26 cellular contexts compared by ENCODE assay signal in genomic region chr6:144621332-144621731, GRCh38.
DNase-seq lines count a peak whose midpoint lies in the region; ATAC-seq, FAIRE-seq and TF ChIP-seq lines count a peak whose summit lies in the region.
"Had no signal": no experiment of that assay in that cellular context is flagged by ENCODE, and none has a peak within 500 bp of the region (broad histone marks: within the 10 kb centered on the region; RNA-seq: fewer than 3 reads in every experiment).

No MANE protein-coding gene starts in this region.

- H3K27me3 ChIP-seq in K562 (ENCODE audit: control insufficient read depth in 2 of 2, insufficient read depth in 2 of 2, low read length in 2 of 2): no peaks in the 10 kb centered on the region
- no peaks in the 10 kb centered on the region for H3K27me3 ChIP-seq in Peyer's patch
- H3K27me3 ChIP-seq: BE2C; BLaER1 treated with 17β-estradiol and CSF1 and Interleukin-3, amounts not matched to agents 10 nM and 100 nM had no signal

- no peaks in the 10 kb centered on the region for H3K9me3 Mint-ChIP-seq in natural killer cell
- peaks cover 5% of the 10 kb centered on the region for H3K9me3 Mint-ChIP-seq in natural killer cell treated with Interleukin-12 subunit alpha and Interleukin-12 subunit beta and Interleukin-15 and Interleukin-18, amount 100 ng/mL, for 72 hours
- H3K9me3 Mint-ChIP-seq: CD4-positive, alpha-beta T cell; CD8-positive, alpha-beta memory T cell; GM23338; H9 had no signal

- DNase-seq in natural killer cell (no peak), OCI-M1 (lab: John Stamatoyannopoulos, UW) (peak; percentile 15), K562 (ENCODE audit: extremely low read depth in 1 of 4, low spot score in 3 of 4) (no peak), Peyer's patch (no peak)
- DNase-seq in natural killer cell treated with Interleukin-12 subunit alpha and Interleukin-12 subunit beta and Interleukin-15 and Interleukin-18, amount 100 ng/mL, for 72 hours (ENCODE audit: low spot score): no peak
- no peak for DNase-seq in activated CD8-positive, alpha-beta memory T cell treated with anti-CD3 and anti-CD28 coated beads for 24 hours
- DNase-seq: 8988T; ACHN; AML-193; BE2C; Calu3; CD4-positive, alpha-beta T cell; CD8-positive, alpha-beta memory T cell; COR-L47; DMS53; DMS79 treated with DMSO at 0.1 percent for 48 hours; GF-D8; H9 had no signal

- H3K4me1 Mint-ChIP-seq in natural killer cell: peaks cover 74 to 81% of the 10 kb centered on the region in 2 donors
- H3K4me1 Mint-ChIP-seq in natural killer cell treated with Interleukin-12 subunit alpha and Interleukin-12 subunit beta and Interleukin-15 and Interleukin-18, amount 100 ng/mL, for 72 hours (ENCODE audit: low read depth in 2 of 2): peaks cover 43 to 51% of the 10 kb centered on the region in 2 donors

- no peaks in the 10 kb centered on the region for H3K9me1 ChIP-seq in K562 (ENCODE audit: control insufficient read depth, insufficient read depth, low read length)

- no peak for FAIRE-seq in K562 (lab: Jason Lieb, UNC)
- FAIRE-seq: A549, GM12891, GM18507 had no signal

- H3K36me3 ChIP-seq in K562 (ENCODE audit: control insufficient read depth, insufficient read depth, low read length) (no peaks in the 10 kb centered on the region), Peyer's patch (no peaks in the 10 kb centered on the region)
- H3K36me3 ChIP-seq: BE2C had no signal

- CTCF ChIA-PET in K562 (lab: Yijun Ruan, JAX; ENCODE audit: low intra/inter-chr PET ratio): no interaction called here

- no peak for ATAC-seq in natural killer cell
- ATAC-seq in natural killer cell treated with Interleukin-12 subunit alpha and Interleukin-12 subunit beta and Interleukin-15 and Interleukin-18, amount 100 ng/mL, for 72 hours: no peak
- ATAC-seq in K562: no peak
- no peak for ATAC-seq in GM18520 (IDR thresholded peaks at IDR 0.05; ENCODE audit: unreplicated experiment)
- ATAC-seq: A549, GM23338, HCT116 had no signal

- in situ Hi-C loops in K562 (cut with MboI): no loop called here

- H3K4me2 ChIP-seq in K562 (ENCODE audit: insufficient read depth, low read length): no peak overlapping the region
- H3K4me2 ChIP-seq: A549; BLaER1 treated with 17β-estradiol and CSF1 and Interleukin-3, amounts not matched to agents 10 nM and 100 nM; GM23338 had no signal

- TF ChIP-seq POLR2A in K562 (conservative IDR thresholded peaks at IDR 0.05): no peak
- no peak for TF ChIP-seq POLR2A in Peyer's patch (IDR thresholded peaks at IDR 0.05)

- TF ChIP-seq CTCF in natural killer cell (IDR thresholded peaks at IDR 0.05) (no peak), K562 (IDR thresholded peaks at IDR 0.05 in 2 of 3, conservative IDR thresholded peaks at IDR 0.05 in 1 of 3; ENCODE audit: insufficient read depth in 2 of 3, low read depth in 1 of 3, low read length in 3 of 3) (no peak), Peyer's patch (IDR thresholded peaks at IDR 0.05) (no peak)

- POLR2A ChIA-PET in K562 (lab: Yijun Ruan, JAX): no interaction called here

- no peaks in the 10 kb centered on the region for H3K36me3 Mint-ChIP-seq in natural killer cell
- no peaks in the 10 kb centered on the region for H3K36me3 Mint-ChIP-seq in natural killer cell treated with Interleukin-12 subunit alpha and Interleukin-12 subunit beta and Interleukin-15 and Interleukin-18, amount 100 ng/mL, for 72 hours

- no peak overlapping the region for H3K9ac ChIP-seq in K562 (ENCODE audit: insufficient read depth in 1 of 2, low read depth in 2 of 2, low read length in 2 of 2)
- H3K9ac ChIP-seq: BLaER1 treated with 17β-estradiol and CSF1 and Interleukin-3, amounts not matched to agents 10 nM and 100 nM had no signal

- H3K4me1 ChIP-seq in K562 (replicated peaks in 1 of 2; ENCODE audit: control insufficient read depth in 2 of 2, insufficient read depth in 2 of 2, low read length in 2 of 2): no peaks in the 10 kb centered on the region
- no peaks in the 10 kb centered on the region for H3K4me1 ChIP-seq in Peyer's patch
- H3K4me1 ChIP-seq: A549, BE2C had no signal

- H3K27ac ChIP-seq in K562 (ENCODE audit: extremely low read depth, low read depth, low read length): no peak overlapping the region
- no peak overlapping the region for H3K27ac ChIP-seq in Peyer's patch
- H3K27ac ChIP-seq: A549; BLaER1 treated with 17β-estradiol and CSF1 and Interleukin-3, amounts not matched to agents 10 nM and 100 nM had no signal

- H3K4me3 Mint-ChIP-seq in natural killer cell: no peak overlapping the region
- no peak overlapping the region for H3K4me3 Mint-ChIP-seq in natural killer cell treated with Interleukin-12 subunit alpha and Interleukin-12 subunit beta and Interleukin-15 and Interleukin-18, amount 100 ng/mL, for 72 hours
- H3K4me3 Mint-ChIP-seq: CD14-positive monocyte; CD4-positive, alpha-beta T cell; CD8-positive, alpha-beta memory T cell; GM23338; H9 had no signal

- TF ChIP-seq EP300 in K562 (IDR thresholded peaks at IDR 0.05; ENCODE audit: low read length): no peak

- no peaks in the 10 kb centered on the region for H3K9me3 ChIP-seq in K562 (replicated peaks; ENCODE audit: control insufficient read depth, insufficient read depth, low read depth, low read length)
- no peaks in the 10 kb centered on the region for H3K9me3 ChIP-seq in Peyer's patch
- H3K9me3 ChIP-seq: A549; BE2C; BLaER1 treated with 17β-estradiol and CSF1 and Interleukin-3, amounts not matched to agents 10 nM and 100 nM had no signal

- WGBS in K562 (ENCODE audit: insufficient coverage, low coverage, missing lambda C conversion rate): 12% methylated on average over 4 of the region's 4 CpGs

- H2AFZ ChIP-seq in K562 (ENCODE audit: low read depth, low read length): no peak overlapping the region
- H2AFZ ChIP-seq: GM23338 had no signal

- no peaks in the 10 kb centered on the region for H3K79me2 ChIP-seq in K562 (ENCODE audit: control insufficient read depth, insufficient read depth, low read length)

- intact Hi-C loops in natural killer cell (cut with micrococcal nuclease): no loop called here
- intact Hi-C loops in K562 (cut with micrococcal nuclease): no loop called here

- no peak for TF ChIP-seq RAD21 in K562 (CRISPR knock-in tag; conservative IDR thresholded peaks at IDR 0.05 in 1 of 2, IDR thresholded peaks at IDR 0.05 in 1 of 2)

- no peaks in the 10 kb centered on the region for H3K27me3 Mint-ChIP-seq in natural killer cell (ENCODE audit: low read depth in 2 of 2)
- H3K27me3 Mint-ChIP-seq in natural killer cell treated with Interleukin-12 subunit alpha and Interleukin-12 subunit beta and Interleukin-15 and Interleukin-18, amount 100 ng/mL, for 72 hours: no peaks in the 10 kb centered on the region
- H3K27me3 Mint-ChIP-seq: CD4-positive, alpha-beta T cell; CD8-positive, alpha-beta memory T cell had no signal

- H3K27ac Mint-ChIP-seq in natural killer cell: peak overlapping the region; percentile 72 to 79
- peak overlapping the region in 1 of 2 donors; percentile 34 for H3K27ac Mint-ChIP-seq in natural killer cell treated with Interleukin-12 subunit alpha and Interleukin-12 subunit beta and Interleukin-15 and Interleukin-18, amount 100 ng/mL, for 72 hours
- H3K27ac Mint-ChIP-seq: CD14-positive monocyte; CD4-positive, alpha-beta T cell had no signal

- BruUV-seq in K562 (replicated peaks; lab: Mats Ljungman, UMichigan): no TSS peak

- H4K20me1 ChIP-seq in K562 (replicated peaks; ENCODE audit: control insufficient read depth, insufficient read depth, low read length): no peaks in the 10 kb centered on the region

- H3K4me3 ChIP-seq in K562: no peak overlapping the region
- H3K4me3 ChIP-seq in Peyer's patch: no peak overlapping the region
- H3K4me3 ChIP-seq: A549; BLaER1 treated with 17β-estradiol and CSF1 and Interleukin-3, amounts not matched to agents 10 nM and 100 nM; GM23338 had no signal

TF ChIP-seq in K562, 482 proteins besides CTCF, POLR2A, EP300 and RAD21:
- TF ChIP-seq ZBTB34 (CRISPR knock-in tag; IDR thresholded peaks at IDR 0.05): no peak
- peak; percentile 48; the same call in 1 of the 2 replicates for TF ChIP-seq ATF3 (IDR thresholded peaks at IDR 0.05)
- no peak for TF ChIP-seq ATF3 (CRISPR knock-in tag; conservative IDR thresholded peaks at IDR 0.05)
- no peak for TF ChIP-seq ARID1B (IDR thresholded peaks at IDR 0.05)
- no peak for TF ChIP-seq PKNOX1 (IDR thresholded peaks at IDR 0.05)
- TF ChIP-seq STAT5B (CRISPR knock-in tag; IDR thresholded peaks at IDR 0.05): no peak
- TF ChIP-seq ZNF232 (CRISPR knock-in tag; IDR thresholded peaks at IDR 0.05): no peak
- no peak for TF ChIP-seq CEBPG (CRISPR knock-in tag; IDR thresholded peaks at IDR 0.05)
- peak; percentile 76 to 77 for TF ChIP-seq CEBPG (tag; conservative IDR thresholded peaks at IDR 0.05 in 1 of 2, IDR thresholded peaks at IDR 0.05 in 1 of 2)
- TF ChIP-seq CEBPB (tag; IDR thresholded peaks at IDR 0.05): peak; percentile 58
- TF ChIP-seq MBD2 (IDR thresholded peaks at IDR 0.05; ENCODE audit: borderline replicate concordance, low read depth): no peak
